Comparison of ENCODE assay signal across 1 cellular context in the genomic region with DNA sequence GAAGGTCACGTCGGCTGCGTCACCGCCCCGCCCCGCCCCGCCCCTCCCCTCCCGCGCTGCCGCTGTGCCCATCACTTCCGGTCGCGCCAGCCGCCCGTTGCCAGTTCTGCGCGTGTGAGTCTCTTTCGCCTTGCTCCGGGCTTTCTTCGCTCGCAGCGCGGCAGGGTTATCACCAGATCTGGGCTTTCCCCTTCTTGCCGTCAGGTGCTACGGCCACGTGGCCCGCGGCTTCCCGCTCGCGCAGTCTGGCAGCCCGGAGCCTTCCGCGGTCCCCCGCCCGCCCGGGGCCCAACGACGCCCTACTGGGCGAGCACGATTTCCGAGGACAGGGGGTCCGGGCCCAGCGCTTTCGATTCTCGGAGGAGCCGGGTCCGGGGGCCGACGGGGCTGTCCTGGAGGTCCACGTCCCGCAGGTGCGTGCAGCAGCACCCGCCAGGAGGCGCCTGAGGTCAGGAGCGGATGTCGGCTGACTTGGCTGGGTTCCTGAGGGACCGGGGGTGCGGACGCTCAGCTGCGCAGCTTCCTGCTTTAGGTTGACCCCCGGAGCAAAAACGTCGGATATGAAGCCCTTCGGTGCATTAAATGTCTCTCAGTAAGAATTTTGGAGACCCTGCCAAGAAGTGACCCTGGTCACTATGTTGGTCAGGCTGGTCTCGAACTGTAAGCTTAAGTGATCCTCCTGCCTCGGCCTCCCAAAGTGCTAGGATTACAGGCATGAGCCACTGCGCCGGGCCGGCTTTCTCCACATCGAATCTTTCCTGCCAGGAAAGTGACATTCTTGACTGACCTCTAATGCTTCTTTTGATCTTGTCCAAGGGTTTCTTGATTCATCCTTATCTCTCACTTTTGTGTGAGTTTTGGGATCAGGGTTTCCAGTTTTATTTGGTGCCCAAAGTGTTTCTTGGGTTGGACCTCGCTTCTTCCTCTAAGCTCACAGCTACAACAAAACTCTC.
A peak's percentile ranks its signal among the peaks of the same experiment; 100 is the strongest.
TF ChIP-seq lines count a peak whose summit lies in the region.

A gene with protein sequence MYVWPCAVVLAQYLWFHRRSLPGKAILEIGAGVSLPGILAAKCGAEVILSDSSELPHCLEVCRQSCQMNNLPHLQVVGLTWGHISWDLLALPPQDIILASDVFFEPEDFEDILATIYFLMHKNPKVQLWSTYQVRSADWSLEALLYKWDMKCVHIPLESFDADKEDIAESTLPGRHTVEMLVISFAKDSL (plus strand): TSS at position 74 of the 953 bp plus-strand sequence. CDS start 2,872 bp downstream, outside the sequence.

TF ChIP-seq in HEK293, 187 proteins besides CTCF, POLR2A, EP300 and RAD21 (continued from another document and continues in another):
- TF ChIP-seq GLIS2 (tag by site-specific recombination; IDR thresholded peaks at IDR 0.05) (0 out of 2 replicates have a peak, but pooled peaks have one; percentile 69), ZNF600 (tag by site-specific recombination; IDR thresholded peaks at IDR 0.05) (peak; percentile 22), BCL11B (tag by site-specific recombination; IDR thresholded peaks at IDR 0.05; ENCODE audit: low read depth) (peak; percentile 49; the same call in 1 of the 2 replicates), GLIS1 (tag by site-specific recombination; IDR thresholded peaks at IDR 0.05) (peak; percentile 94; the same call in 1 of the 2 replicates), ZNF23 (tag by site-specific recombination; IDR thresholded peaks at IDR 0.05; ENCODE audit: borderline replicate concordance) (no peak), ZNF155 (tag by site-specific recombination; IDR thresholded peaks at IDR 0.05) (no peak), RBAK (tag by site-specific recombination; IDR thresholded peaks at IDR 0.05) (no peak), ZSCAN23 (tag by site-specific recombination; IDR thresholded peaks at IDR 0.05) (no peak), ZNF16 (tag by site-specific recombination; IDR thresholded peaks at IDR 0.05; ENCODE audit: low read depth) (no peak), ZNF18 (tag by site-specific recombination; IDR thresholded peaks at IDR 0.05) (no peak), ZNF121 (tag by site-specific recombination; IDR thresholded peaks at IDR 0.05) (0 out of 2 replicates have a peak, but pooled peaks have one; percentile 31), ZNF529 (tag by site-specific recombination; IDR thresholded peaks at IDR 0.05; ENCODE audit: insufficient replicate concordance) (no peak), KLF7 (tag by site-specific recombination; IDR thresholded peaks at IDR 0.05; ENCODE audit: borderline replicate concordance) (no peak), ZNF544 (tag by site-specific recombination; IDR thresholded peaks at IDR 0.05) (no peak), ZNF501 (tag by site-specific recombination; IDR thresholded peaks at IDR 0.05) (peak; percentile 84), ZNF148 (tag by site-specific recombination; IDR thresholded peaks at IDR 0.05; ENCODE audit: borderline replicate concordance) (no peak), ZNF692 (tag by site-specific recombination; IDR thresholded peaks at IDR 0.05) (0 out of 2 replicates have a peak, but pooled peaks have one; percentile 32), ZNF776 (tag by site-specific recombination; IDR thresholded peaks at IDR 0.05; ENCODE audit: borderline replicate concordance) (no peak), ZNF510 (tag by site-specific recombination; IDR thresholded peaks at IDR 0.05; ENCODE audit: insufficient replicate concordance) (no peak), REPIN1 (tag by site-specific recombination; IDR thresholded peaks at IDR 0.05; ENCODE audit: low read depth) (no peak), ZNF571 (tag by site-specific recombination; IDR thresholded peaks at IDR 0.05) (no peak), ZNF324 (tag by site-specific recombination; IDR thresholded peaks at IDR 0.05) (no peak), OVOL3 (tag by site-specific recombination; IDR thresholded peaks at IDR 0.05) (no peak), ZNF37A (tag by site-specific recombination; IDR thresholded peaks at IDR 0.05) (no peak), ZNF707 (tag by site-specific recombination; IDR thresholded peaks at IDR 0.05) (no peak), ZNF449 (tag by site-specific recombination; IDR thresholded peaks at IDR 0.05) (peak; percentile 82; the same call in 1 of the 2 replicates), ZFP37 (tag by site-specific recombination; IDR thresholded peaks at IDR 0.05) (peak; percentile 77; the same call in 1 of the 2 replicates), ZNF223 (tag by site-specific recombination; IDR thresholded peaks at IDR 0.05) (no peak), REST (tag by site-specific recombination; IDR thresholded peaks at IDR 0.05) (peak; percentile 30; the same call in 1 of the 2 replicates), ZNF416 (tag by site-specific recombination; IDR thresholded peaks at IDR 0.05) (no peak), ZNF837 (tag by site-specific recombination; IDR thresholded peaks at IDR 0.05) (no peak)
- TF ChIP-seq, protein P1, sequence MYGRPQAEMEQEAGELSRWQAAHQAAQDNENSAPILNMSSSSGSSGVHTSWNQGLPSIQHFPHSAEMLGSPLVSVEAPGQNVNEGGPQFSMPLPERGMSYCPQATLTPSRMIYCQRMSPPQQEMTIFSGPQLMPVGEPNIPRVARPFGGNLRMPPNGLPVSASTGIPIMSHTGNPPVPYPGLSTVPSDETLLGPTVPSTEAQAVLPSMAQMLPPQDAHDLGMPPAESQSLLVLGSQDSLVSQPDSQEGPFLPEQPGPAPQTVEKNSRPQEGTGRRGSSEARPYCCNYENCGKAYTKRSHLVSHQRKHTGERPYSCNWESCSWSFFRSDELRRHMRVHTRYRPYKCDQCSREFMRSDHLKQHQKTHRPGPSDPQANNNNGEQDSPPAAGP (tag by site-specific recombination; IDR thresholded peaks at IDR 0.05): peak; percentile 52; the same call in 1 of the 2 replicates
- TF ChIP-seq, protein P2, sequence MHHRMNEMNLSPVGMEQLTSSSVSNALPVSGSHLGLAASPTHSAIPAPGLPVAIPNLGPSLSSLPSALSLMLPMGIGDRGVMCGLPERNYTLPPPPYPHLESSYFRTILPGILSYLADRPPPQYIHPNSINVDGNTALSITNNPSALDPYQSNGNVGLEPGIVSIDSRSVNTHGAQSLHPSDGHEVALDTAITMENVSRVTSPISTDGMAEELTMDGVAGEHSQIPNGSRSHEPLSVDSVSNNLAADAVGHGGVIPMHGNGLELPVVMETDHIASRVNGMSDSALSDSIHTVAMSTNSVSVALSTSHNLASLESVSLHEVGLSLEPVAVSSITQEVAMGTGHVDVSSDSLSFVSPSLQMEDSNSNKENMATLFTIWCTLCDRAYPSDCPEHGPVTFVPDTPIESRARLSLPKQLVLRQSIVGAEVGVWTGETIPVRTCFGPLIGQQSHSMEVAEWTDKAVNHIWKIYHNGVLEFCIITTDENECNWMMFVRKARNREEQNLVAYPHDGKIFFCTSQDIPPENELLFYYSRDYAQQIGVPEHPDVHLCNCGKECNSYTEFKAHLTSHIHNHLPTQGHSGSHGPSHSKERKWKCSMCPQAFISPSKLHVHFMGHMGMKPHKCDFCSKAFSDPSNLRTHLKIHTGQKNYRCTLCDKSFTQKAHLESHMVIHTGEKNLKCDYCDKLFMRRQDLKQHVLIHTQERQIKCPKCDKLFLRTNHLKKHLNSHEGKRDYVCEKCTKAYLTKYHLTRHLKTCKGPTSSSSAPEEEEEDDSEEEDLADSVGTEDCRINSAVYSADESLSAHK (tag by site-specific recombination; IDR thresholded peaks at IDR 0.05): peak; percentile 29; the same call in 1 of the 2 replicates
- TF ChIP-seq, protein P3, sequence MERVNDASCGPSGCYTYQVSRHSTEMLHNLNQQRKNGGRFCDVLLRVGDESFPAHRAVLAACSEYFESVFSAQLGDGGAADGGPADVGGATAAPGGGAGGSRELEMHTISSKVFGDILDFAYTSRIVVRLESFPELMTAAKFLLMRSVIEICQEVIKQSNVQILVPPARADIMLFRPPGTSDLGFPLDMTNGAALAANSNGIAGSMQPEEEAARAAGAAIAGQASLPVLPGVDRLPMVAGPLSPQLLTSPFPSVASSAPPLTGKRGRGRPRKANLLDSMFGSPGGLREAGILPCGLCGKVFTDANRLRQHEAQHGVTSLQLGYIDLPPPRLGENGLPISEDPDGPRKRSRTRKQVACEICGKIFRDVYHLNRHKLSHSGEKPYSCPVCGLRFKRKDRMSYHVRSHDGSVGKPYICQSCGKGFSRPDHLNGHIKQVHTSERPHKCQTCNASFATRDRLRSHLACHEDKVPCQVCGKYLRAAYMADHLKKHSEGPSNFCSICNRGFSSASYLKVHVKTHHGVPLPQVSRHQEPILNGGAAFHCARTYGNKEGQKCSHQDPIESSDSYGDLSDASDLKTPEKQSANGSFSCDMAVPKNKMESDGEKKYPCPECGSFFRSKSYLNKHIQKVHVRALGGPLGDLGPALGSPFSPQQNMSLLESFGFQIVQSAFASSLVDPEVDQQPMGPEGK (tag by site-specific recombination; IDR thresholded peaks at IDR 0.05): peak; percentile 30; the same call in 1 of the 2 replicates
